Comparison of ENCODE assay signal across 16 cellular contexts in genomic region chrX:9535101-9535500, GRCh38.
DNase-seq lines count a peak whose midpoint lies in the region; ATAC-seq and TF ChIP-seq lines count a peak whose summit lies in the region.
"Had no signal": no experiment of that assay in that cellular context is flagged by ENCODE, and none has a peak within 500 bp of the region (broad histone marks: within the 10 kb centered on the region; RNA-seq: fewer than 3 reads in every experiment).

No MANE protein-coding gene starts in this region.

- peaks cover 8 to 11% of the 10 kb centered on the region in 2 donors for H3K36me3 Mint-ChIP-seq in naive B cell

- no peaks in the 10 kb centered on the region for H3K27me3 Mint-ChIP-seq in naive B cell
- H3K27me3 Mint-ChIP-seq: IgD-negative memory B cell; natural killer cell treated with Interleukin-12 subunit alpha and Interleukin-12 subunit beta and Interleukin-15 and Interleukin-18, amount 100 ng/mL, for 72 hours; type B pancreatic cell had no signal

- H3K4me3 ChIP-seq in stomach (no peak overlapping the region), heart left ventricle (no peak overlapping the region)
- H3K4me3 ChIP-seq: left lung, right lobe of liver had no signal

- ATAC-seq in naive B cell (ENCODE audit: low read depth in 2 of 2) (no peak), HG03139 (IDR thresholded peaks at IDR 0.05; ENCODE audit: unreplicated experiment) (no peak), heart left ventricle (no peak)
- ATAC-seq: left lung; natural killer cell treated with Interleukin-12 subunit alpha and Interleukin-12 subunit beta and Interleukin-15 and Interleukin-18, amount 100 ng/mL, for 72 hours; right lobe of liver had no signal

- H3K4me1 ChIP-seq in stomach (peaks cover 0 to 23% (median 8%) of the 10 kb centered on the region in 4 donors), heart left ventricle (peaks cover 0 to 24% (median 10%) of the 10 kb centered on the region in 12 donors)

- H3K27me3 ChIP-seq in stomach: no peaks in the 10 kb centered on the region
- H3K27me3 ChIP-seq in heart left ventricle: no peaks in the 10 kb centered on the region
- H3K27me3 ChIP-seq: left lung, right lobe of liver had no signal

- DNase-seq in EH (ENCODE audit: low read depth): peak; percentile 20
- peak; percentile 1 for DNase-seq in KG1 (lab: John Stamatoyannopoulos, UW)
- DNase-seq in naive B cell: no peak
- DNase-seq in stomach: no peak
- no peak for DNase-seq in heart left ventricle
- DNase-seq in A172 (ENCODE audit: low spot score): no peak
- DNase-seq: left lung; NCI-H1694; NCI-H526 treated with DMSO at 0.1 percent for 48 hours; right lobe of liver; stimulated activated CD4-positive, alpha-beta T cell treated with anti-CD3 and anti-CD28 coated beads, Interleukin-4, amount 100 ng/mL, for 24 hours had no signal

- H3K36me3 ChIP-seq in stomach (no peaks in the 10 kb centered on the region), heart left ventricle (no peaks in the 10 kb centered on the region)
- H3K36me3 ChIP-seq: left lung, right lobe of liver had no signal

- H3K9me3 ChIP-seq in stomach (no peaks in the 10 kb centered on the region), heart left ventricle (no peaks in the 10 kb centered on the region)
- H3K9me3 ChIP-seq: left lung, right lobe of liver had no signal

- peak overlapping the region in 2 of 6 donors; percentile 9 to 56 for H3K27ac Mint-ChIP-seq in naive B cell

- H3K9me3 Mint-ChIP-seq in naive B cell: peaks cover 0 to 2% (median 0%) of the 10 kb centered on the region in 7 donors

- TF ChIP-seq EP300 in stomach (IDR thresholded peaks at IDR 0.05): no peak

- H3K27ac ChIP-seq in angular gyrus (ENCODE audit: low read depth, low read length) (peak overlapping the region; percentile 10), stomach (no peak overlapping the region), heart left ventricle (no peak overlapping the region)
- H3K27ac ChIP-seq: left lung, right lobe of liver had no signal

- intact Hi-C loops in stomach (cut with DNase I; ENCODE audit: low total_unique reads): no loop called here
- intact Hi-C loops in heart left ventricle (cut with DNase I): no loop called here

- peaks cover 43 to 75% (median 52%) of the 10 kb centered on the region in 3 donors for H3K4me1 Mint-ChIP-seq in naive B cell

- WGBS in stomach, 5 donors: 46 to 58% (median 48%) methylated on average over 4 of the region's 4 CpGs
- WGBS in heart left ventricle, 4 donors: 21 to 44% (median 31%) methylated on average over 4 of the region's 4 CpGs

- TF ChIP-seq CTCF in stomach (IDR thresholded peaks at IDR 0.05): no peak
- TF ChIP-seq CTCF in heart left ventricle (IDR thresholded peaks at IDR 0.05): no peak

- no peak for TF ChIP-seq POLR2A in stomach (IDR thresholded peaks at IDR 0.05)
- TF ChIP-seq POLR2A in heart left ventricle (IDR thresholded peaks at IDR 0.05): no peak

- peak overlapping the region in 5 of 8 donors; percentile 4 to 71 (median 32) for H3K4me3 Mint-ChIP-seq in naive B cell
- H3K4me3 Mint-ChIP-seq: natural killer cell treated with Interleukin-12 subunit alpha and Interleukin-12 subunit beta and Interleukin-15 and Interleukin-18, amount 100 ng/mL, for 72 hours; type B pancreatic cell had no signal

Comparison
In these comparisons a context has a peak if more than half of its experiments do, and no peak if none do; other contexts are left out.
1. DNase-seq: peak in EH (single experiment) and KG1 (single experiment); none in naive B cell (single experiment), stomach (single experiment), heart left ventricle (0 of 5) and A172 (single experiment).